3 cellular contexts compared by ENCODE assay signal in genomic region chr5:73726606-73727231, GRCh38.
TF ChIP-seq lines count a peak whose summit lies in the region.

No MANE protein-coding gene starts in this region.

TF ChIP-seq in SK-N-SH treated with all-trans-retinoic acid at 6 μM for 48 hours, 23 proteins besides CTCF, POLR2A, EP300 and RAD21:
- no peak for TF ChIP-seq PATZ1 (CRISPR knock-in tag; IDR thresholded peaks at IDR 0.05; ENCODE audit: borderline replicate concordance)
- TF ChIP-seq ISL1 (CRISPR knock-in tag; IDR thresholded peaks at IDR 0.05) = peak; percentile 93
- TF ChIP-seq OSR1 (CRISPR knock-in tag; IDR thresholded peaks at IDR 0.05) = no peak
- TF ChIP-seq, protein P1, sequence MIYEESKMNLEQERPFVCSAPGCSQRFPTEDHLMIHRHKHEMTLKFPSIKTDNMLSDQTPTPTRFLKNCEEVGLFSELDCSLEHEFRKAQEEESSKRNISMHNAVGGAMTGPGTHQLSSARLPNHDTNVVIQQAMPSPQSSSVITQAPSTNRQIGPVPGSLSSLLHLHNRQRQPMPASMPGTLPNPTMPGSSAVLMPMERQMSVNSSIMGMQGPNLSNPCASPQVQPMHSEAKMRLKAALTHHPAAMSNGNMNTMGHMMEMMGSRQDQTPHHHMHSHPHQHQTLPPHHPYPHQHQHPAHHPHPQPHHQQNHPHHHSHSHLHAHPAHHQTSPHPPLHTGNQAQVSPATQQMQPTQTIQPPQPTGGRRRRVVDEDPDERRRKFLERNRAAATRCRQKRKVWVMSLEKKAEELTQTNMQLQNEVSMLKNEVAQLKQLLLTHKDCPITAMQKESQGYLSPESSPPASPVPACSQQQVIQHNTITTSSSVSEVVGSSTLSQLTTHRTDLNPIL (CRISPR knock-in tag; IDR thresholded peaks at IDR 0.05; ENCODE audit: low read depth) = no peak
- TF ChIP-seq SNAI2 (CRISPR knock-in tag; IDR thresholded peaks at IDR 0.05) = no peak
- no peak for TF ChIP-seq TCF4 (CRISPR knock-in tag; IDR thresholded peaks at IDR 0.05; ENCODE audit: borderline replicate concordance)
TF ChIP-seq in SK-N-SH treated with all-trans-retinoic acid at 6 μM for 48 hours: peak in this region for 1.

TF ChIP-seq in SK-N-SH, 30 proteins besides CTCF, POLR2A, EP300 and RAD21 (continued from another document):
- TF ChIP-seq ZBTB33 (IDR thresholded peaks at IDR 0.05; ENCODE audit: borderline replicate concordance, low read depth) (no peak), MXI1 (IDR thresholded peaks at IDR 0.05; ENCODE audit: low read depth, low read length) (no peak)

TF ChIP-seq in GM23338, 12 proteins besides CTCF, POLR2A, EP300 and RAD21 (continued from another document):
- TF ChIP-seq REST (IDR thresholded peaks at IDR 0.05; ENCODE audit: unreplicated experiment) = no peak
- TF ChIP-seq NANOG (IDR thresholded peaks at IDR 0.05; ENCODE audit: borderline replicate concordance) = no peak
- TF ChIP-seq STAT1 (IDR thresholded peaks at IDR 0.05; ENCODE audit: unreplicated experiment) = no peak
- no peak for TF ChIP-seq POLR2AphosphoS5 (IDR thresholded peaks at IDR 0.05; ENCODE audit: low read depth)
- TF ChIP-seq ZNF331 (CRISPR knock-in tag; IDR thresholded peaks at IDR 0.05; ENCODE audit: low read depth) = no peak
- TF ChIP-seq, protein P2, sequence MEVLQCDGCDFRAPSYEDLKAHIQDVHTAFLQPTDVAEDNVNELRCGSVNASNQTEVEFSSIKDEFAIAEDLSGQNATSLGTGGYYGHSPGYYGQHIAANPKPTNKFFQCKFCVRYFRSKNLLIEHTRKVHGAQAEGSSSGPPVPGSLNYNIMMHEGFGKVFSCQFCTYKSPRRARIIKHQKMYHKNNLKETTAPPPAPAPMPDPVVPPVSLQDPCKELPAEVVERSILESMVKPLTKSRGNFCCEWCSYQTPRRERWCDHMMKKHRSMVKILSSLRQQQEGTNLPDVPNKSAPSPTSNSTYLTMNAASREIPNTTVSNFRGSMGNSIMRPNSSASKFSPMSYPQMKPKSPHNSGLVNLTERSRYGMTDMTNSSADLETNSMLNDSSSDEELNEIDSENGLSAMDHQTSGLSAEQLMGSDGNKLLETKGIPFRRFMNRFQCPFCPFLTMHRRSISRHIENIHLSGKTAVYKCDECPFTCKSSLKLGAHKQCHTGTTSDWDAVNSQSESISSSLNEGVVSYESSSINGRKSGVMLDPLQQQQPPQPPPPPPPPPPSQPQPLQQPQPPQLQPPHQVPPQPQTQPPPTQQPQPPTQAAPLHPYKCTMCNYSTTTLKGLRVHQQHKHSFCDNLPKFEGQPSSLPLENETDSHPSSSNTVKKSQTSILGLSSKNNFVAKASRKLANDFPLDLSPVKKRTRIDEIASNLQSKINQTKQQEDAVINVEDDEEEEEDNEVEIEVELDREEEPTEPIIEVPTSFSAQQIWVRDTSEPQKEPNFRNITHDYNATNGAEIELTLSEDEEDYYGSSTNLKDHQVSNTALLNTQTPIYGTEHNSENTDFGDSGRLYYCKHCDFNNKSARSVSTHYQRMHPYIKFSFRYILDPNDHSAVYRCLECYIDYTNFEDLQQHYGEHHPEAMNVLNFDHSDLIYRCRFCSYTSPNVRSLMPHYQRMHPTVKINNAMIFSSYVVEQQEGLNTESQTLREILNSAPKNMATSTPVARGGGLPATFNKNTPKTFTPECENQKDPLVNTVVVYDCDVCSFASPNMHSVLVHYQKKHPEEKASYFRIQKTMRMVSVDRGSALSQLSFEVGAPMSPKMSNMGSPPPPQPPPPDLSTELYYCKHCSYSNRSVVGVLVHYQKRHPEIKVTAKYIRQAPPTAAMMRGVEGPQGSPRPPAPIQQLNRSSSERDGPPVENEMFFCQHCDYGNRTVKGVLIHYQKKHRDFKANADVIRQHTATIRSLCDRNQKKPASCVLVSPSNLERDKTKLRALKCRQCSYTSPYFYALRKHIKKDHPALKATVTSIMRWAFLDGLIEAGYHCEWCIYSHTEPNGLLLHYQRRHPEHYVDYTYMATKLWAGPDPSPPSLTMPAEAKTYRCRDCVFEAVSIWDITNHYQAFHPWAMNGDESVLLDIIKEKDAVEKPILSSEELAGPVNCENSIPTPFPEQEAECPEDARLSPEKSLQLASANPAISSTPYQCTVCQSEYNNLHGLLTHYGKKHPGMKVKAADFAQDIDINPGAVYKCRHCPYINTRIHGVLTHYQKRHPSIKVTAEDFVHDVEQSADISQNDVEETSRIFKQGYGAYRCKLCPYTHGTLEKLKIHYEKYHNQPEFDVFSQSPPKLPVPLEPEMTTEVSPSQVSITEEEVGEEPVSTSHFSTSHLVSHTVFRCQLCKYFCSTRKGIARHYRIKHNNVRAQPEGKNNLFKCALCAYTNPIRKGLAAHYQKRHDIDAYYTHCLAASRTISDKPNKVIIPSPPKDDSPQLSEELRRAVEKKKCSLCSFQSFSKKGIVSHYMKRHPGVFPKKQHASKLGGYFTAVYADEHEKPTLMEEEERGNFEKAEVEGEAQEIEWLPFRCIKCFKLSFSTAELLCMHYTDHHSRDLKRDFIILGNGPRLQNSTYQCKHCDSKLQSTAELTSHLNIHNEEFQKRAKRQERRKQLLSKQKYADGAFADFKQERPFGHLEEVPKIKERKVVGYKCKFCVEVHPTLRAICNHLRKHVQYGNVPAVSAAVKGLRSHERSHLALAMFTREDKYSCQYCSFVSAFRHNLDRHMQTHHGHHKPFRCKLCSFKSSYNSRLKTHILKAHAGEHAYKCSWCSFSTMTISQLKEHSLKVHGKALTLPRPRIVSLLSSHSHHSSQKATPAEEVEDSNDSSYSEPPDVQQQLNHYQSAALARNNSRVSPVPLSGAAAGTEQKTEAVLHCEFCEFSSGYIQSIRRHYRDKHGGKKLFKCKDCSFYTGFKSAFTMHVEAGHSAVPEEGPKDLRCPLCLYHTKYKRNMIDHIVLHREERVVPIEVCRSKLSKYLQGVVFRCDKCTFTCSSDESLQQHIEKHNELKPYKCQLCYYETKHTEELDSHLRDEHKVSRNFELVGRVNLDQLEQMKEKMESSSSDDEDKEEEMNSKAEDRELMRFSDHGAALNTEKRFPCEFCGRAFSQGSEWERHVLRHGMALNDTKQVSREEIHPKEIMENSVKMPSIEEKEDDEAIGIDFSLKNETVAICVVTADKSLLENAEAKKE (CRISPR knock-in tag; IDR thresholded peaks at IDR 0.05) = no peak
- no peak for TF ChIP-seq ZNF114 (CRISPR knock-in tag; IDR thresholded peaks at IDR 0.05)
